In the genomic region with DNA sequence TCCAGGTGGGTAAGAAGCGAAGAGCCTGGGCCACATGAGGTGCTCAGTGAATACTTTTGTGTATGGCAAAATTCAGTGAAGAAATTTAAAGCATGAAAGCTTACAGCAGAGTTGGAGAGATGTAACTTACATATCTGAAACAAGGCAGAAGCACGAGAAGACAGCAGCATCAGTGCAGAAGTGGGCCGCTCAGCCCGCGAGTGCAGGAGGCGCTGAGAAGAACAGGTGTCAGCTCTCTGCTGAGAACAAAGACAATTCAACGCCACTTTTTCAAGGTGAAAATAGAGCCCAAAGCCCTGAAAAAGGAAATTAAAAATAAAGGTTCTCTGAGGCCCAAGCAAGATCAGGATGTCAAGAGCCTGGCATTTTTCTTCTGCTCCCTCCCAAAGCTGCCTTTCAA, we compare ENCODE assay signal across 2 cellular contexts.
TF ChIP-seq lines count a peak whose summit lies in the region.

No MANE protein-coding gene starts in this region.

TF ChIP-seq in WTC11, 78 proteins besides CTCF, POLR2A, EP300 and RAD21 (continued from another document):
- TF ChIP-seq, protein P1, sequence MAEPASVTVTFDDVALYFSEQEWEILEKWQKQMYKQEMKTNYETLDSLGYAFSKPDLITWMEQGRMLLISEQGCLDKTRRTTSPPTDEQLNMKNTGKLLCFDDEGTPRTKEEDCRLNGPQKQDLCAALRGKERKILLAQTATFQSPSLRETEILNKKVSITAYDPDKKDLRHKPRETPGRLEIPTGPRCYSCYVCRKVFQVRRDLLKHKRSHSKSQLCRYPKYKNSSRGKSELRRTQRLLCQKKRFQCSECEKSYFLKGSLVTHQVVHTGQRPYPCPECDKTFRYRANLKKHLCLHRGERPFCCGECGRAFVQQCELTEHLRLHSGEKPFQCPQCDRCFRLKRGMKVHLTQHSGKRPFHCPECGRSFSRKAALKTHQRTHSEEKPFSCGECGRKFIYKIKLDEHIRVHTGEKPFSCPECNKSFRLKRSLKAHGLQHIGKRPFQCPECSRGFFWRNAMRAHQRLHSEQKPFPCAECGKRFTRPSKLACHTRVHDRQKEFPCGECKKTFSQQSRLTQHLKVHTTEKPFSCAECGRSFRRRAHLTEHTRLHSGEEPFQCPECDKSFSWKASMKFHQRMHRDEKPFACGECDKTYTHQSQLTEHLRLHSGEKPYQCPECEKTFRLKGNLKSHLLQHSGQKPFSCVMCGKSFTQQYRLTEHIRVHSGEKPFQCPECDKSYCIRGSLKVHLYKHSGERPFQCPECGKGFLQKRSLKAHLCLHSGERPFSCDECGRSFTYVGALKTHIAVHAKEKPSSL (CRISPR knock-in tag; conservative IDR thresholded peaks at IDR 0.05) = no peak
- TF ChIP-seq, protein P2, sequence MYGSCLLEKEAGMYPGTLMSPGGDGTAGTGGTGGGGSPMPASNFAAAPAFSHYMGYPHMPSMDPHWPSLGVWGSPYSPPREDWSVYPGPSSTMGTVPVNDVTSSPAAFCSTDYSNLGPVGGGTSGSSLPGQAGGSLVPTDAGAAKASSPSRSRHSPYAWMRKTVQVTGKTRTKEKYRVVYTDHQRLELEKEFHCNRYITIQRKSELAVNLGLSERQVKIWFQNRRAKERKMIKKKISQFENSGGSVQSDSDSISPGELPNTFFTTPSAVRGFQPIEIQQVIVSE (CRISPR knock-in tag; IDR thresholded peaks at IDR 0.05; ENCODE audit: borderline replicate concordance) = no peak
- TF ChIP-seq, protein P3, sequence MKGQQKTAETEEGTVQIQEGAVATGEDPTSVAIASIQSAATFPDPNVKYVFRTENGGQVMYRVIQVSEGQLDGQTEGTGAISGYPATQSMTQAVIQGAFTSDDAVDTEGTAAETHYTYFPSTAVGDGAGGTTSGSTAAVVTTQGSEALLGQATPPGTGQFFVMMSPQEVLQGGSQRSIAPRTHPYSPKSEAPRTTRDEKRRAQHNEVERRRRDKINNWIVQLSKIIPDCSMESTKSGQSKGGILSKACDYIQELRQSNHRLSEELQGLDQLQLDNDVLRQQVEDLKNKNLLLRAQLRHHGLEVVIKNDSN (CRISPR knock-in tag; IDR thresholded peaks at IDR 0.05) = no peak
- TF ChIP-seq ZNF396 (CRISPR knock-in tag; IDR thresholded peaks at IDR 0.05; ENCODE audit: borderline replicate concordance) (no peak), IRF2 (CRISPR knock-in tag; IDR thresholded peaks at IDR 0.05; ENCODE audit: borderline replicate concordance, low read depth) (no peak), ZNF423 (CRISPR knock-in tag; IDR thresholded peaks at IDR 0.05) (no peak), TP53 (CRISPR knock-in tag; IDR thresholded peaks at IDR 0.05) (no peak)
- TF ChIP-seq, protein P4, sequence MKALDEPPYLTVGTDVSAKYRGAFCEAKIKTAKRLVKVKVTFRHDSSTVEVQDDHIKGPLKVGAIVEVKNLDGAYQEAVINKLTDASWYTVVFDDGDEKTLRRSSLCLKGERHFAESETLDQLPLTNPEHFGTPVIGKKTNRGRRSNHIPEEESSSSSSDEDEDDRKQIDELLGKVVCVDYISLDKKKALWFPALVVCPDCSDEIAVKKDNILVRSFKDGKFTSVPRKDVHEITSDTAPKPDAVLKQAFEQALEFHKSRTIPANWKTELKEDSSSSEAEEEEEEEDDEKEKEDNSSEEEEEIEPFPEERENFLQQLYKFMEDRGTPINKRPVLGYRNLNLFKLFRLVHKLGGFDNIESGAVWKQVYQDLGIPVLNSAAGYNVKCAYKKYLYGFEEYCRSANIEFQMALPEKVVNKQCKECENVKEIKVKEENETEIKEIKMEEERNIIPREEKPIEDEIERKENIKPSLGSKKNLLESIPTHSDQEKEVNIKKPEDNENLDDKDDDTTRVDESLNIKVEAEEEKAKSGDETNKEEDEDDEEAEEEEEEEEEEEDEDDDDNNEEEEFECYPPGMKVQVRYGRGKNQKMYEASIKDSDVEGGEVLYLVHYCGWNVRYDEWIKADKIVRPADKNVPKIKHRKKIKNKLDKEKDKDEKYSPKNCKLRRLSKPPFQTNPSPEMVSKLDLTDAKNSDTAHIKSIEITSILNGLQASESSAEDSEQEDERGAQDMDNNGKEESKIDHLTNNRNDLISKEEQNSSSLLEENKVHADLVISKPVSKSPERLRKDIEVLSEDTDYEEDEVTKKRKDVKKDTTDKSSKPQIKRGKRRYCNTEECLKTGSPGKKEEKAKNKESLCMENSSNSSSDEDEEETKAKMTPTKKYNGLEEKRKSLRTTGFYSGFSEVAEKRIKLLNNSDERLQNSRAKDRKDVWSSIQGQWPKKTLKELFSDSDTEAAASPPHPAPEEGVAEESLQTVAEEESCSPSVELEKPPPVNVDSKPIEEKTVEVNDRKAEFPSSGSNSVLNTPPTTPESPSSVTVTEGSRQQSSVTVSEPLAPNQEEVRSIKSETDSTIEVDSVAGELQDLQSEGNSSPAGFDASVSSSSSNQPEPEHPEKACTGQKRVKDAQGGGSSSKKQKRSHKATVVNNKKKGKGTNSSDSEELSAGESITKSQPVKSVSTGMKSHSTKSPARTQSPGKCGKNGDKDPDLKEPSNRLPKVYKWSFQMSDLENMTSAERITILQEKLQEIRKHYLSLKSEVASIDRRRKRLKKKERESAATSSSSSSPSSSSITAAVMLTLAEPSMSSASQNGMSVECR (CRISPR knock-in tag; IDR thresholded peaks at IDR 0.05; ENCODE audit: borderline replicate concordance) = no peak
- TF ChIP-seq, protein P5, sequence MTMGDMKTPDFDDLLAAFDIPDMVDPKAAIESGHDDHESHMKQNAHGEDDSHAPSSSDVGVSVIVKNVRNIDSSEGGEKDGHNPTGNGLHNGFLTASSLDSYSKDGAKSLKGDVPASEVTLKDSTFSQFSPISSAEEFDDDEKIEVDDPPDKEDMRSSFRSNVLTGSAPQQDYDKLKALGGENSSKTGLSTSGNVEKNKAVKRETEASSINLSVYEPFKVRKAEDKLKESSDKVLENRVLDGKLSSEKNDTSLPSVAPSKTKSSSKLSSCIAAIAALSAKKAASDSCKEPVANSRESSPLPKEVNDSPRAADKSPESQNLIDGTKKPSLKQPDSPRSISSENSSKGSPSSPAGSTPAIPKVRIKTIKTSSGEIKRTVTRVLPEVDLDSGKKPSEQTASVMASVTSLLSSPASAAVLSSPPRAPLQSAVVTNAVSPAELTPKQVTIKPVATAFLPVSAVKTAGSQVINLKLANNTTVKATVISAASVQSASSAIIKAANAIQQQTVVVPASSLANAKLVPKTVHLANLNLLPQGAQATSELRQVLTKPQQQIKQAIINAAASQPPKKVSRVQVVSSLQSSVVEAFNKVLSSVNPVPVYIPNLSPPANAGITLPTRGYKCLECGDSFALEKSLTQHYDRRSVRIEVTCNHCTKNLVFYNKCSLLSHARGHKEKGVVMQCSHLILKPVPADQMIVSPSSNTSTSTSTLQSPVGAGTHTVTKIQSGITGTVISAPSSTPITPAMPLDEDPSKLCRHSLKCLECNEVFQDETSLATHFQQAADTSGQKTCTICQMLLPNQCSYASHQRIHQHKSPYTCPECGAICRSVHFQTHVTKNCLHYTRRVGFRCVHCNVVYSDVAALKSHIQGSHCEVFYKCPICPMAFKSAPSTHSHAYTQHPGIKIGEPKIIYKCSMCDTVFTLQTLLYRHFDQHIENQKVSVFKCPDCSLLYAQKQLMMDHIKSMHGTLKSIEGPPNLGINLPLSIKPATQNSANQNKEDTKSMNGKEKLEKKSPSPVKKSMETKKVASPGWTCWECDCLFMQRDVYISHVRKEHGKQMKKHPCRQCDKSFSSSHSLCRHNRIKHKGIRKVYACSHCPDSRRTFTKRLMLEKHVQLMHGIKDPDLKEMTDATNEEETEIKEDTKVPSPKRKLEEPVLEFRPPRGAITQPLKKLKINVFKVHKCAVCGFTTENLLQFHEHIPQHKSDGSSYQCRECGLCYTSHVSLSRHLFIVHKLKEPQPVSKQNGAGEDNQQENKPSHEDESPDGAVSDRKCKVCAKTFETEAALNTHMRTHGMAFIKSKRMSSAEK (CRISPR knock-in tag; IDR thresholded peaks at IDR 0.05; ENCODE audit: borderline replicate concordance) = no peak
TF ChIP-seq in WTC11: peak in this region for 0.

TF ChIP-seq in liver, 16 proteins besides CTCF, POLR2A, EP300 and RAD21 (continued from another document):
- TF ChIP-seq, protein P6, sequence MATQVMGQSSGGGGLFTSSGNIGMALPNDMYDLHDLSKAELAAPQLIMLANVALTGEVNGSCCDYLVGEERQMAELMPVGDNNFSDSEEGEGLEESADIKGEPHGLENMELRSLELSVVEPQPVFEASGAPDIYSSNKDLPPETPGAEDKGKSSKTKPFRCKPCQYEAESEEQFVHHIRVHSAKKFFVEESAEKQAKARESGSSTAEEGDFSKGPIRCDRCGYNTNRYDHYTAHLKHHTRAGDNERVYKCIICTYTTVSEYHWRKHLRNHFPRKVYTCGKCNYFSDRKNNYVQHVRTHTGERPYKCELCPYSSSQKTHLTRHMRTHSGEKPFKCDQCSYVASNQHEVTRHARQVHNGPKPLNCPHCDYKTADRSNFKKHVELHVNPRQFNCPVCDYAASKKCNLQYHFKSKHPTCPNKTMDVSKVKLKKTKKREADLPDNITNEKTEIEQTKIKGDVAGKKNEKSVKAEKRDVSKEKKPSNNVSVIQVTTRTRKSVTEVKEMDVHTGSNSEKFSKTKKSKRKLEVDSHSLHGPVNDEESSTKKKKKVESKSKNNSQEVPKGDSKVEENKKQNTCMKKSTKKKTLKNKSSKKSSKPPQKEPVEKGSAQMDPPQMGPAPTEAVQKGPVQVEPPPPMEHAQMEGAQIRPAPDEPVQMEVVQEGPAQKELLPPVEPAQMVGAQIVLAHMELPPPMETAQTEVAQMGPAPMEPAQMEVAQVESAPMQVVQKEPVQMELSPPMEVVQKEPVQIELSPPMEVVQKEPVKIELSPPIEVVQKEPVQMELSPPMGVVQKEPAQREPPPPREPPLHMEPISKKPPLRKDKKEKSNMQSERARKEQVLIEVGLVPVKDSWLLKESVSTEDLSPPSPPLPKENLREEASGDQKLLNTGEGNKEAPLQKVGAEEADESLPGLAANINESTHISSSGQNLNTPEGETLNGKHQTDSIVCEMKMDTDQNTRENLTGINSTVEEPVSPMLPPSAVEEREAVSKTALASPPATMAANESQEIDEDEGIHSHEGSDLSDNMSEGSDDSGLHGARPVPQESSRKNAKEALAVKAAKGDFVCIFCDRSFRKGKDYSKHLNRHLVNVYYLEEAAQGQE (IDR thresholded peaks at IDR 0.05) = no peak
- TF ChIP-seq GABPA (IDR thresholded peaks at IDR 0.05 in 1 of 2, conservative IDR thresholded peaks at IDR 0.05 in 1 of 2) (no peak), FOXA2 (IDR thresholded peaks at IDR 0.05) (no peak), EGR1 (IDR thresholded peaks at IDR 0.05; ENCODE audit: low read depth in 2 of 2) (no peak), JUND (IDR thresholded peaks at IDR 0.05) (no peak), RXRA (IDR thresholded peaks at IDR 0.05) (no peak)
- TF ChIP-seq, protein P7, sequence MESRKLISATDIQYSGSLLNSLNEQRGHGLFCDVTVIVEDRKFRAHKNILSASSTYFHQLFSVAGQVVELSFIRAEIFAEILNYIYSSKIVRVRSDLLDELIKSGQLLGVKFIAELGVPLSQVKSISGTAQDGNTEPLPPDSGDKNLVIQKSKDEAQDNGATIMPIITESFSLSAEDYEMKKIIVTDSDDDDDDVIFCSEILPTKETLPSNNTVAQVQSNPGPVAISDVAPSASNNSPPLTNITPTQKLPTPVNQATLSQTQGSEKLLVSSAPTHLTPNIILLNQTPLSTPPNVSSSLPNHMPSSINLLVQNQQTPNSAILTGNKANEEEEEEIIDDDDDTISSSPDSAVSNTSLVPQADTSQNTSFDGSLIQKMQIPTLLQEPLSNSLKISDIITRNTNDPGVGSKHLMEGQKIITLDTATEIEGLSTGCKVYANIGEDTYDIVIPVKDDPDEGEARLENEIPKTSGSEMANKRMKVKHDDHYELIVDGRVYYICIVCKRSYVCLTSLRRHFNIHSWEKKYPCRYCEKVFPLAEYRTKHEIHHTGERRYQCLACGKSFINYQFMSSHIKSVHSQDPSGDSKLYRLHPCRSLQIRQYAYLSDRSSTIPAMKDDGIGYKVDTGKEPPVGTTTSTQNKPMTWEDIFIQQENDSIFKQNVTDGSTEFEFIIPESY (IDR thresholded peaks at IDR 0.05) = no peak
